Comparison of ENCODE assay signal across 23 cellular contexts in genomic region chr11:66734215-66734614, GRCh38.
"Had no signal": no experiment of that assay in that cellular context is flagged by ENCODE, and none has a peak within 500 bp of the region (broad histone marks: within the 10 kb centered on the region; RNA-seq: fewer than 3 reads in every experiment).

No MANE protein-coding gene starts in this region.

- H3K27me3 ChIP-seq: adrenal gland, body of pancreas had no signal

- H3K4me1 ChIP-seq: adrenal gland, body of pancreas, heart left ventricle had no signal

- H3K9me3 ChIP-seq: adrenal gland, body of pancreas, esophagus squamous epithelium, heart left ventricle had no signal

- H3K36me3 ChIP-seq: adrenal gland, esophagus squamous epithelium, heart left ventricle had no signal

- H3K27ac ChIP-seq: adrenal gland, body of pancreas, epithelial cell of prostate, esophagus squamous epithelium, heart left ventricle had no signal

- H3K4me3 ChIP-seq: adrenal gland, body of pancreas, esophagus squamous epithelium, heart left ventricle had no signal

- DNase-seq: activated CD4-positive, alpha-beta memory T cell treated with anti-CD3 and anti-CD28 coated beads for 36 hours; activated CD4-positive, alpha-beta T cell treated with anti-CD3 and anti-CD28 coated beads for 36 hours; activated CD4-positive, alpha-beta T cell treated with anti-CD3 and anti-CD28 coated beads, Interleukin-2, amount 10 ng/mL, durations not matched to agents 24 days and 14 days; activated CD4-positive, CD25-positive, alpha-beta regulatory T cell; activated CD4-positive, CD25-positive, alpha-beta regulatory T cell treated with anti-CD3 and anti-CD28 coated beads, Interleukin-2, amount 50 U/mL, for 72 hours; activated CD8-positive, alpha-beta T cell treated with anti-CD3 and anti-CD28 coated beads, Interleukin-2, amount 10 ng/mL, durations not matched to agents 7 days and 5 days; activated effector memory CD4-positive, alpha-beta T cell treated with Interleukin-2 at 50 U/mL for 16 hours; activated gamma-delta T cell treated with Interleukin-2 at 50 U/mL for 16 hours; activated naive CD4-positive, alpha-beta T cell treated with Interleukin-2 at 50 U/mL for 16 hours; activated naive CD8-positive, alpha-beta T cell treated with anti-CD3 and anti-CD28 coated beads for 36 hours; activated naive CD8-positive, alpha-beta T cell treated with anti-CD3 and anti-CD28 coated beads, Interleukin-2, amount 50 U/mL, for 24 hours; activated T-cell treated with anti-CD3 and anti-CD28 coated beads, Interleukin-2, amount 50 U/mL, for 4 hours; amygdala; aorta; body of pancreas; caudate nucleus; effector CD8-positive, alpha-beta T cell; esophagus squamous epithelium; heart left ventricle; T-helper 2 cell had no signal

- ATAC-seq: activated CD4-positive, alpha-beta T cell treated with anti-CD3 and anti-CD28 coated beads for 36 hours; activated CD8-positive, alpha-beta T cell treated with anti-CD3 and anti-CD28 coated beads, Interleukin-2, amount 10 ng/mL, durations not matched to agents 7 days and 5 days; activated naive CD8-positive, alpha-beta T cell treated with anti-CD3 and anti-CD28 coated beads, Interleukin-2, amount 50 U/mL, for 24 hours; activated T-cell treated with anti-CD3 and anti-CD28 coated beads, Interleukin-2, amount 50 U/mL, for 4 hours; activated T-helper 17 cell treated with anti-CD3 and anti-CD28 coated beads, Interleukin-2, amount 50 U/mL, for 72 hours; body of pancreas; heart left ventricle had no signal
